In the genomic region with DNA sequence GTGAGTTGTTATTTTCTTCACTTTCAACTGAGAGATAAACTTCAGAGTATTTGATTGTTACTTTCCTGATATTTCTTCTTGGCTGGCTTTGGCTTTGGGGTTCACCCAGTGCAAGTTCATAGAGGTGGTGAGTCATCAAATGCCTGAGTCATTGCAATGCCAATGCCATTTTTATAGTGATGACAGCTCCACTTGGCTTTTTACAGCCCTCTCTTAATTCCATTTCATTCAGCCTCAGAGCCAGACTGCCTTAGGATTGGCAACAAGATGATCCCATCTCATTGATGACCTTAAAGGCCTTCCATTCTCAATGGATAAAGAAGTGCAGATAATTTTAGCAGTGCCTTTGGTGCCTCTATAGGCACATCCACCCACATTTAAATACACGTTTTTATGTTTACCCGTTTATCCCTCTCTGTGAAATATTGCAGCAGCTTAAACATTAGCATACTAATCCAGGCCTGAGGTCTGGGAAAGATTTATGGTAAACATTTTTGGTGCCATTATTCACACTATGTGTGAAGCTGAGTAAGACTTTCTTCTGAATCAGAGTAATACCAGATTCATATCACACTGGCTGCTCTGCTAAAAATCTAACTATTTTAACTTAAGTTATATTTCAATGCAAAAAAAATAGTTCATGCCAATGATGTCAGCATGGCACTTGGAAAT, we compare ENCODE assay signal across 18 cellular contexts.
DNase-seq lines count a peak whose midpoint lies in the region; ATAC-seq and TF ChIP-seq lines count a peak whose summit lies in the region.
"Had no signal": no experiment of that assay in that cellular context is flagged by ENCODE, and none has a peak within 500 bp of the region (broad histone marks: within the 10 kb centered on the region; RNA-seq: fewer than 3 reads in every experiment).

No MANE protein-coding gene starts in this region.

- no peak for TF ChIP-seq EP300 in suprapubic skin (IDR thresholded peaks at IDR 0.05)

- H3K4me3 ChIP-seq in adrenal gland = no peak overlapping the region
- H3K4me3 ChIP-seq in suprapubic skin = no peak overlapping the region
- H3K4me3 ChIP-seq in vagina = no peak overlapping the region
- H3K4me3 ChIP-seq: mucosa of descending colon had no signal

- intact Hi-C loops in adrenal gland (cut with DNase I) (no loop called here), left cardiac atrium (cut with DNase I) (no loop called here), vagina (cut with DNase I) (no loop called here)

- H3K36me3 Mint-ChIP-seq in HFFc6 (ENCODE audit: low read depth) = no peaks in the 10 kb centered on the region
- H3K36me3 Mint-ChIP-seq: CD14-positive monocyte, type B pancreatic cell had no signal

- H3K27ac ChIP-seq in adrenal gland (no peak overlapping the region), suprapubic skin (no peak overlapping the region), vagina (no peak overlapping the region)

- TF ChIP-seq POLR2A in adrenal gland (IDR thresholded peaks at IDR 0.05) (no peak), suprapubic skin (IDR thresholded peaks at IDR 0.05) (no peak), vagina (IDR thresholded peaks at IDR 0.05) (no peak)

- peak; percentile 86 to 90 for ATAC-seq in left cardiac atrium
- ATAC-seq: HCT116, mucosa of descending colon, sciatic nerve had no signal

- H3K9me3 ChIP-seq in adrenal gland (replicated peaks in 1 of 3) (no peaks in the 10 kb centered on the region), suprapubic skin (no peaks in the 10 kb centered on the region), vagina (no peaks in the 10 kb centered on the region)
- H3K9me3 ChIP-seq: mucosa of descending colon had no signal

- TF ChIP-seq CTCF in HFFc6 (IDR thresholded peaks at IDR 0.05) (no peak), adrenal gland (IDR thresholded peaks at IDR 0.05) (no peak), suprapubic skin (IDR thresholded peaks at IDR 0.05) (no peak), vagina (IDR thresholded peaks at IDR 0.05) (no peak)

- H3K4me1 ChIP-seq in adrenal gland (replicated peaks in 1 of 2) (peaks cover 0 to 6% of the 10 kb centered on the region in 2 donors), suprapubic skin (no peaks in the 10 kb centered on the region), vagina (no peaks in the 10 kb centered on the region)

- no peaks in the 10 kb centered on the region for H3K27me3 Mint-ChIP-seq in HFFc6 (ENCODE audit: insufficient read depth)
- H3K27me3 Mint-ChIP-seq: type B pancreatic cell had no signal

- 61 to 78% (median 70%) methylated on average over 2 of the region's 2 CpGs for WGBS in adrenal gland, 4 donors
- 37% methylated on average over 2 of the region's 2 CpGs for WGBS in suprapubic skin

- H3K36me3 ChIP-seq in adrenal gland (replicated peaks in 1 of 2) (no peaks in the 10 kb centered on the region), suprapubic skin (no peaks in the 10 kb centered on the region), vagina (no peaks in the 10 kb centered on the region)

- peaks cover 7% of the 10 kb centered on the region for H3K9me3 Mint-ChIP-seq in HFFc6
- H3K9me3 Mint-ChIP-seq: CD14-positive monocyte, type B pancreatic cell had no signal

- DNase-seq in AG20443 (ENCODE audit: low spot score) (peak; percentile 12), HFFc6 (peak; percentile 0), adrenal gland (peak in 4 of 7 donors; percentile 11 to 40 (median 17)), left cardiac atrium (no peak), suprapubic skin (ENCODE audit: low spot score in 2 of 2) (no peak), SHP77 (lab: John Stamatoyannopoulos, UW) (no peak), iPS-NIHi7 (ENCODE audit: extremely low spot score) (no peak), vagina (ENCODE audit: extremely low spot score in 2 of 2) (no peak)
- DNase-seq: activated CD4-positive, alpha-beta T cell treated with anti-CD3 and anti-CD28 coated beads for 4 hours; hypothalamus; MM.1S; mucosa of descending colon; NCI-H526 treated with DMSO at 0.1 percent for 48 hours had no signal

- H3K4me1 Mint-ChIP-seq in HFFc6 (ENCODE audit: low read depth) = no peaks in the 10 kb centered on the region
- H3K4me1 Mint-ChIP-seq: CD14-positive monocyte had no signal

- H3K4me3 Mint-ChIP-seq in HFFc6 = no peak overlapping the region
- H3K4me3 Mint-ChIP-seq: CD14-positive monocyte, type B pancreatic cell had no signal

- H3K27ac Mint-ChIP-seq in HFFc6 = no peak overlapping the region
- H3K27ac Mint-ChIP-seq: activated T-helper 2 cell treated with anti-CD3 and anti-CD28 coated beads, Interferon-gamma antibody, Interleukin-2, Interleukin-4, amounts not matched to agents 10 μg/mL and 5 μg/mL and 100 μg/mL, durations not matched to agents 14 hours and 24 hours and 36 hours; CD14-positive monocyte; type B pancreatic cell had no signal

- H3K27me3 ChIP-seq in adrenal gland = no peaks in the 10 kb centered on the region
- no peaks in the 10 kb centered on the region for H3K27me3 ChIP-seq in suprapubic skin
- no peaks in the 10 kb centered on the region for H3K27me3 ChIP-seq in vagina

Comparison
In these comparisons a context has a peak if more than half of its experiments do, and no peak if none do; other contexts are left out.
1. DNase-seq: peak in AG20443 (single experiment), HFFc6 (single experiment) and adrenal gland (4 of 7); none in left cardiac atrium (single experiment), suprapubic skin (0 of 2), SHP77 (0 of 2), iPS-NIHi7 (single experiment) and vagina (0 of 2).